ENCODE assay signal across 1 cellular context in genomic region chr4:12933760-12934221, GRCh38.
TF ChIP-seq lines count a peak whose summit lies in the region.

No MANE protein-coding gene starts in this region.

TF ChIP-seq in HepG2, 621 proteins besides CTCF, POLR2A, EP300 and RAD21 (continued from another document and continues in another):
- TF ChIP-seq FOXP1 (IDR thresholded peaks at IDR 0.05) (no peak; the same call in 1 of the 2 replicates), FOXP1 (CRISPR knock-in tag; IDR thresholded peaks at IDR 0.05) (peak; percentile 77), ZNF614 (CRISPR knock-in tag; IDR thresholded peaks at IDR 0.05; ENCODE audit: borderline replicate concordance) (0 out of 2 replicates have a peak, but pooled peaks have one; percentile 12), HMG20A (CRISPR knock-in tag; IDR thresholded peaks at IDR 0.05; ENCODE audit: borderline replicate concordance) (peak; percentile 94), ZNF724P (CRISPR knock-in tag; IDR thresholded peaks at IDR 0.05; ENCODE audit: borderline replicate concordance) (no peak), ZNF580 (CRISPR knock-in tag; IDR thresholded peaks at IDR 0.05; ENCODE audit: borderline replicate concordance, low read depth) (peak; percentile 20; the same call in 1 of the 2 replicates), TBL1XR1 (IDR thresholded peaks at IDR 0.05; ENCODE audit: borderline replicate concordance, low read length, partially characterized antibody) (peak; percentile 64), PAXIP1 (CRISPR knock-in tag; conservative IDR thresholded peaks at IDR 0.05) (peak; percentile 97), TBX3 (IDR thresholded peaks at IDR 0.05; ENCODE audit: borderline replicate concordance) (peak; percentile 57; the same call in 1 of the 2 replicates), PITX1 (CRISPR knock-in tag; IDR thresholded peaks at IDR 0.05) (peak; percentile 65), SRSF1 (optimal IDR thresholded peaks at IDR 0.05; ENCODE audit: low read depth, low read length) (no peak), ZNF235 (CRISPR knock-in tag; IDR thresholded peaks at IDR 0.05; ENCODE audit: borderline replicate concordance) (no peak), NR2C2 (CRISPR knock-in tag; IDR thresholded peaks at IDR 0.05; ENCODE audit: borderline replicate concordance) (peak; percentile 70; the same call in 1 of the 2 replicates), MIXL1 (CRISPR knock-in tag; IDR thresholded peaks at IDR 0.05) (peak; percentile 74), CBFB (CRISPR knock-in tag; IDR thresholded peaks at IDR 0.05) (peak; percentile 95), TFDP1 (CRISPR knock-in tag; IDR thresholded peaks at IDR 0.05; ENCODE audit: borderline replicate concordance) (0 out of 2 replicates have a peak, but pooled peaks have one; percentile 25), LCORL (IDR thresholded peaks at IDR 0.05) (peak; percentile 37; the same call in 1 of the 2 replicates), LCORL (CRISPR knock-in tag; IDR thresholded peaks at IDR 0.05) (peak; percentile 82), JUNB (CRISPR knock-in tag; IDR thresholded peaks at IDR 0.05; ENCODE audit: borderline replicate concordance) (no peak), ZSCAN9 (CRISPR knock-in tag; IDR thresholded peaks at IDR 0.05; ENCODE audit: borderline replicate concordance) (peak; percentile 81; the same call in 1 of the 2 replicates), SALL1 (CRISPR knock-in tag; IDR thresholded peaks at IDR 0.05) (peak; percentile 84; the same call in 1 of the 2 replicates), TBX2 (CRISPR knock-in tag; IDR thresholded peaks at IDR 0.05; ENCODE audit: borderline replicate concordance) (peak; percentile 91), KLF13 (CRISPR knock-in tag; IDR thresholded peaks at IDR 0.05) (no peak), ZNF431 (CRISPR knock-in tag; IDR thresholded peaks at IDR 0.05; ENCODE audit: borderline replicate concordance, low read depth) (0 out of 2 replicates have a peak, but pooled peaks have one; percentile 67), ZNF333 (CRISPR knock-in tag; IDR thresholded peaks at IDR 0.05; ENCODE audit: borderline replicate concordance) (no peak), NR2F1 (CRISPR knock-in tag; IDR thresholded peaks at IDR 0.05) (peak; percentile 90 to 96), ZNF121 (CRISPR knock-in tag; IDR thresholded peaks at IDR 0.05) (no peak), FOXJ3 (CRISPR knock-in tag; IDR thresholded peaks at IDR 0.05; ENCODE audit: borderline replicate concordance) (peak; percentile 89; the same call in 1 of the 2 replicates), THRA (CRISPR knock-in tag; IDR thresholded peaks at IDR 0.05; ENCODE audit: borderline replicate concordance) (peak; percentile 96), HDAC1 (CRISPR knock-in tag; IDR thresholded peaks at IDR 0.05) (peak; percentile 81; the same call in 1 of the 2 replicates), POGK (CRISPR knock-in tag; conservative IDR thresholded peaks at IDR 0.05) (0 out of 2 replicates have a peak, but pooled peaks have one; percentile 55), MLX (CRISPR knock-in tag; IDR thresholded peaks at IDR 0.05) (peak; percentile 56; the same call in 1 of the 2 replicates), RARA (CRISPR knock-in tag; IDR thresholded peaks at IDR 0.05) (peak; percentile 77), DMAP1 (CRISPR knock-in tag; IDR thresholded peaks at IDR 0.05) (no peak), ZNF780A (CRISPR knock-in tag; IDR thresholded peaks at IDR 0.05) (no peak), ARID5B (CRISPR knock-in tag; IDR thresholded peaks at IDR 0.05) (peak; percentile 97), TCF12 (IDR thresholded peaks at IDR 0.05) (no peak), TCF12 (CRISPR knock-in tag; IDR thresholded peaks at IDR 0.05) (0 out of 2 replicates have a peak, but pooled peaks have one; percentile 39), GRHL1 (CRISPR knock-in tag; conservative IDR thresholded peaks at IDR 0.05) (no peak), ZFX (CRISPR knock-in tag; IDR thresholded peaks at IDR 0.05; ENCODE audit: low read depth) (no peak), MYPOP (CRISPR knock-in tag; IDR thresholded peaks at IDR 0.05) (0 out of 2 replicates have a peak, but pooled peaks have one; percentile 48), IKZF5 (CRISPR knock-in tag; IDR thresholded peaks at IDR 0.05) (peak; percentile 74; the same call in 1 of the 2 replicates), FOXM1 (CRISPR knock-in tag; IDR thresholded peaks at IDR 0.05) (no peak), HOXA5 (CRISPR knock-in tag; IDR thresholded peaks at IDR 0.05) (0 out of 2 replicates have a peak, but pooled peaks have one; percentile 53), XRCC5 (optimal IDR thresholded peaks at IDR 0.05; ENCODE audit: low read length) (peak; percentile 26), BHLHE40 (IDR thresholded peaks at IDR 0.05; ENCODE audit: low read length) (peak; percentile 51; the same call in 1 of the 2 replicates)
